19 cellular contexts compared by ENCODE assay signal in genomic region chr10:110181451-110181850, GRCh38.
"Had no signal": no experiment of that assay in that cellular context is flagged by ENCODE, and none has a peak within 500 bp of the region (broad histone marks: within the 10 kb centered on the region; RNA-seq: fewer than 3 reads in every experiment).

No MANE protein-coding gene starts in this region.

- H3K4me3 Mint-ChIP-seq: naive thymus-derived CD4-positive, alpha-beta T cell; nephron progenitor cell had no signal

- H3K9me3 Mint-ChIP-seq: naive thymus-derived CD4-positive, alpha-beta T cell; nephron progenitor cell had no signal

- H3K4me3 ChIP-seq: coronary artery, heart left ventricle, right atrium auricular region, sigmoid colon, skin epidermis, suprapubic skin, thyroid gland, upper lobe of left lung, uterus had no signal

- H3K27ac Mint-ChIP-seq: naive thymus-derived CD4-positive, alpha-beta T cell; nephron progenitor cell had no signal

- H3K27ac ChIP-seq: coronary artery, heart left ventricle, neutrophil, right atrium auricular region, sigmoid colon, skin epidermis, suprapubic skin, thyroid gland, upper lobe of left lung, uterus had no signal

- H3K36me3 ChIP-seq: heart left ventricle, neutrophil, right atrium auricular region, sigmoid colon, suprapubic skin, thyroid gland, upper lobe of left lung, uterus had no signal

- H3K9me3 ChIP-seq: heart left ventricle, neutrophil, right atrium auricular region, sigmoid colon, suprapubic skin, thyroid gland, upper lobe of left lung, uterus had no signal

- ATAC-seq: heart left ventricle; left colon; left ventricle myocardium superior; naive thymus-derived CD4-positive, alpha-beta T cell had no signal

- DNase-seq: effector CD4-positive, alpha-beta T cell; heart left ventricle; hippocampal formation; left colon; left ventricle myocardium superior; naive thymus-derived CD4-positive, alpha-beta T cell; nephron progenitor cell; posterior cingulate gyrus; sigmoid colon; stimulated activated CD4-positive, alpha-beta T cell treated with anti-CD3 and anti-CD28 coated beads, Interleukin-12 subunit alpha, Interleukin-12 subunit beta, amount 100 ng/mL, for 4 hours; stimulated activated naive CD4-positive, alpha-beta T cell; thyroid gland; upper lobe of left lung; uterus had no signal

- H3K4me1 ChIP-seq: sigmoid colon, suprapubic skin, thyroid gland, uterus had no signal

- H3K36me3 Mint-ChIP-seq: naive thymus-derived CD4-positive, alpha-beta T cell had no signal

- H3K27me3 ChIP-seq: heart left ventricle, neutrophil, right atrium auricular region, sigmoid colon, suprapubic skin, thyroid gland, upper lobe of left lung, uterus had no signal
